In the genomic region with DNA sequence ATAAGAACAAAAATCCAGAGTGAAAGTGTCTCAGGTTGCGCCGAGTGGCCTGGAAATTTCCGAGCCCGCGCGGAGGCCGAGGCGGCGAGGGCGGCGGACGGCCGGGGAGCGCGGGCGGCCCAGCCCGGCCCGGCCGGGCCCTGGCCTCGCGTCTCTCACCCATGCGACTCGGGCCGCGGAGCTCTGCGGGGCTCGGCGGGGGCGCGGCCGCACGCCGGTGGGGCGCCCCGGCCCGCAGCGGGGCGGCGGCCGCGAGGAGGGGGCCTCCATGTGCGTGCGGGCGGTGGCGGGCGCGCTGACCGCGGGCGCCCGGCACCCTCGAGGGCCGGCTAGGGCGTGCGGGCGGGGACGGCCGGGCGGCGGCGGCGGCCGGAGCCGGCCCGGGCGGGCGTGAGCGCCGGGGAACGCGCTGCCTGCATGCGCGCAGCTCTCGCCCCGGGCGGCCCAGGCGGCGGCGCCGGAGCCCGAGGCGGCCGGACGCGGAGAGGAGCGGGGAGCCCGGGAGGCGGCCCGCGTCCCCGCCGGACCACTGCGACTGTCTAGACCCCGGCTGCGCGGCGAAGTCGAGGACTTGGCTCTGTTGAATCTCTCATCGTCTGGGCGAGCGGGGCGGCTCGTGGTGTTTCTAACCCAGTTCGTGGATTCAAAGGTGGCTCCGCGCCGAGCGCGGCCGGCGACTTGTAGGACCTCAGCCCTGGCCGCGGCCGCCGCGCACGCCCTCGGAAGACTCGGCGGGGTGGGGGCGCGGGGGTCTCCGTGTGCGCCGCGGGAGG, we compare ENCODE assay signal across 9 cellular contexts. TPM values are rescaled to one million over a fixed set of nuclear protein-coding genes. Genes with fewer than 3 reads are reported as not detected.
DNase-seq lines count a peak whose midpoint lies in the region; ATAC-seq and TF ChIP-seq lines count a peak whose summit lies in the region.
"Had no signal": no experiment of that assay in that cellular context is flagged by ENCODE, and none has a peak within 500 bp of the region (broad histone marks: within the 10 kb centered on the region; RNA-seq: fewer than 3 reads in every experiment).

A gene (plus strand): TSS at position 586 of the 773 bp plus-strand sequence. CDS start 249 bp downstream, outside the sequence.

- H3K27me3 ChIP-seq in adipocyte (replicated peaks; ENCODE audit: control insufficient read depth, insufficient read depth, low read length) (peaks cover 67% of the 10 kb centered on the region), left lung (peaks cover 95 to 97% of the 10 kb centered on the region in 2 donors), thyroid gland (peaks cover 80% of the 10 kb centered on the region)

- peaks cover 4% of the 10 kb centered on the region for H3K4me1 ChIP-seq in adipocyte (ENCODE audit: control insufficient read depth, insufficient read depth, low read length)
- H3K4me1 ChIP-seq in left lung, result peaks cover 10 to 31% of the 10 kb centered on the region in 2 donors
- H3K4me1 ChIP-seq in thyroid gland, result peaks cover 27 to 46% of the 10 kb centered on the region in 2 donors

- peak within 1 kb of the TSS; percentile 61 for H3K4me3 Mint-ChIP-seq in activated T-cell treated with anti-CD3 and anti-CD28 coated beads, Interleukin-2, amount 50 U/mL, for 24 hours

- H3K27ac ChIP-seq in left lung (no peak within 1 kb of the TSS), thyroid gland (no peak within 1 kb of the TSS)

- peak; percentile 49 for DNase-seq in activated T-cell treated with anti-CD3 and anti-CD28 coated beads, Interleukin-2, amount 50 U/mL, for 24 hours
- DNase-seq in activated T-cell treated with anti-CD3 and anti-CD28 coated beads for 4 hours (no peak), adipocyte (ENCODE audit: low read depth) (no peak), left lung (peak in 1 of 2 donors; percentile 79), thyroid gland (peak in 1 of 2 donors; percentile 25)

- no peaks in the 10 kb centered on the region for H3K36me3 Mint-ChIP-seq in activated T-cell treated with anti-CD3 and anti-CD28 coated beads, Interleukin-2, amount 50 U/mL, for 24 hours (ENCODE audit: low read depth)

- peak within 1 kb of the TSS; percentile 65 for H3K4me3 ChIP-seq in adipocyte (ENCODE audit: low read length)
- peak within 1 kb of the TSS; percentile 27 to 43 for H3K4me3 ChIP-seq in left lung
- H3K4me3 ChIP-seq in thyroid gland (replicated peaks in 1 of 3), result peak within 1 kb of the TSS in 2 of 3 donors; percentile 23 to 55

- H3K9me3 ChIP-seq in adipocyte (ENCODE audit: control insufficient read depth, low read length) (no peaks in the 10 kb centered on the region), left lung (no peaks in the 10 kb centered on the region), thyroid gland (no peaks in the 10 kb centered on the region)

- no peaks in the 10 kb centered on the region for H3K36me3 ChIP-seq in adipocyte (ENCODE audit: control insufficient read depth, insufficient read depth, low read length, severe bottlenecking)
- H3K36me3 ChIP-seq in left lung, result no peaks in the 10 kb centered on the region
- no peaks in the 10 kb centered on the region for H3K36me3 ChIP-seq in thyroid gland

- peaks cover 85% of the 10 kb centered on the region for H3K27me3 Mint-ChIP-seq in activated T-cell treated with anti-CD3 and anti-CD28 coated beads, Interleukin-2, amount 50 U/mL, for 24 hours

- no peaks in the 10 kb centered on the region for H3K9me3 Mint-ChIP-seq in activated T-cell treated with anti-CD3 and anti-CD28 coated beads, Interleukin-2, amount 50 U/mL, for 24 hours

- H3K9ac ChIP-seq in adipocyte (ENCODE audit: low read length), result no peak within 1 kb of the TSS

- TF ChIP-seq CTCF in left lung (IDR thresholded peaks at IDR 0.05) (no peak), thyroid gland (IDR thresholded peaks at IDR 0.05) (no peak)

- WGBS in thyroid gland, 2 donors, result 5 to 15% methylated on average over 18 to 41 of the region's 126 CpGs

- H3K27ac Mint-ChIP-seq in activated T-cell treated with anti-CD3 and anti-CD28 coated beads, Interleukin-2, amount 50 U/mL, for 24 hours, result peak within 1 kb of the TSS; percentile 68

- peaks cover 25% of the 10 kb centered on the region for H3K4me1 Mint-ChIP-seq in activated T-cell treated with anti-CD3 and anti-CD28 coated beads, Interleukin-2, amount 50 U/mL, for 24 hours (ENCODE audit: low read depth)

- intact Hi-C loops in left lung (cut with DNase I), result no loop called here
- intact Hi-C loops in thyroid gland (cut with DNase I), result no loop called here

- peak; percentile 32 for ATAC-seq in left lung
- ATAC-seq in GM21723 (IDR thresholded peaks at IDR 0.05; ENCODE audit: unreplicated experiment), result no peak
- no peak for ATAC-seq in HG03108 (IDR thresholded peaks at IDR 0.05; ENCODE audit: unreplicated experiment)
- ATAC-seq in GM19455 (IDR thresholded peaks at IDR 0.05; ENCODE audit: unreplicated experiment), result no peak

- no peak for TF ChIP-seq POLR2A in thyroid gland (IDR thresholded peaks at IDR 0.05)

RNA-seq across cellular contexts. Expression of the gene that starts here (rescaled TPM):
- total RNA-seq in left lung (not detected), thyroid gland (under 1 TPM in 3 of 4 donors, not detected in 1; 0.22 to 0.29 (median 0.27) TPM)
- total RNA-seq: T-helper 2 cell treated with Interferon-gamma antibody and Interleukin-4, amounts not matched to agents 100 ng/mL and 5 ng/mL, for 36 hours had no signal

Comparison
In these comparisons a context has a peak if more than half of its experiments do, and no peak if none do; other contexts are left out.
1. Peak in ATAC-seq and H3K4me3 ChIP-seq in left lung; RNA of the gene not detected or under 1 TPM.